In genomic region chr16:87390641-87391323, GRCh38 we compare ENCODE assay signal across 8 cellular contexts. TPM values are rescaled to one million over a fixed set of nuclear protein-coding genes. Genes with fewer than 3 reads are reported as not detected.
DNase-seq lines count a peak whose midpoint lies in the region; ATAC-seq and TF ChIP-seq lines count a peak whose summit lies in the region.

No MANE protein-coding gene starts in this region.

- H3K27ac Mint-ChIP-seq in Calu3 (ENCODE audit: unreplicated experiment): peak overlapping the region; percentile 87

- H3K4me3 ChIP-seq in RWPE2 (ENCODE audit: severe bottlenecking) (no peak overlapping the region), fibroblast of lung (replicated peaks in 1 of 4; ENCODE audit: control extremely low read depth in 1 of 4, insufficient read depth in 1 of 4, low read depth in 3 of 4, low read length in 4 of 4) (peak overlapping the region in 1 of 4 experiments; percentile 61), psoas muscle (peak overlapping the region; percentile 79)

- H3K79me2 ChIP-seq in fibroblast of lung (ENCODE audit: control insufficient read depth, insufficient read depth, low read length): peaks cover 31% of the 10 kb centered on the region

- H3K4me1 ChIP-seq in RWPE2 (ENCODE audit: insufficient read depth, poor library complexity, severe bottlenecking): peaks cover 26% of the 10 kb centered on the region
- H3K4me1 ChIP-seq in fibroblast of lung (ENCODE audit: control insufficient read depth, extremely low read depth, insufficient read depth, low read length): peaks cover 10% of the 10 kb centered on the region
- H3K4me1 ChIP-seq in psoas muscle: peaks cover 53% of the 10 kb centered on the region

- BruUV-seq in Calu3 (replicated peaks; lab: Mats Ljungman, UMichigan): no TSS peak

- H3K9me3 ChIP-seq in RWPE2 (ENCODE audit: severe bottlenecking): no peaks in the 10 kb centered on the region
- H3K9me3 ChIP-seq in fibroblast of lung (ENCODE audit: control insufficient read depth, insufficient read depth, low read depth, low read length): no peaks in the 10 kb centered on the region
- H3K9me3 ChIP-seq in psoas muscle: no peaks in the 10 kb centered on the region

- TF ChIP-seq CTCF in Calu3 (IDR thresholded peaks at IDR 0.05; ENCODE audit: unreplicated experiment) (no peak), RWPE2 (IDR thresholded peaks at IDR 0.05; ENCODE audit: poor library complexity, severe bottlenecking) (no peak), fibroblast of lung (conservative IDR thresholded peaks at IDR 0.05 in 1 of 2, IDR thresholded peaks at IDR 0.05 in 1 of 2; ENCODE audit: low read depth in 1 of 2, low read length in 2 of 2) (no peak), psoas muscle (IDR thresholded peaks at IDR 0.05) (no peak)

- 94 to 96% (median 95%) methylated on average over 24 of the region's 24 CpGs for WGBS in psoas muscle, 3 donors

- CTCF ChIA-PET in Calu3 (lab: Charles Lee): no interaction called here

- H3K27ac ChIP-seq in RWPE2 (ENCODE audit: poor library complexity, severe bottlenecking) (peak overlapping the region; percentile 73), fibroblast of lung (ENCODE audit: insufficient read depth, low read length) (peak overlapping the region; percentile 94), psoas muscle (peak overlapping the region; percentile 99)

- H2AFZ ChIP-seq in fibroblast of lung (ENCODE audit: low read length): no peak overlapping the region

- peak overlapping the region; percentile 87 for H3K4me3 Mint-ChIP-seq in Calu3 (ENCODE audit: low read depth, unreplicated experiment)

- H3K27me3 ChIP-seq in RWPE2 (ENCODE audit: insufficient read depth, poor library complexity, severe bottlenecking) (no peaks in the 10 kb centered on the region), fibroblast of lung (ENCODE audit: control insufficient read depth, insufficient read depth, low read length) (no peaks in the 10 kb centered on the region), psoas muscle (ENCODE audit: insufficient read depth in 3 of 3, low read length in 2 of 3) (no peaks in the 10 kb centered on the region)

- H3K27me3 Mint-ChIP-seq in Calu3 (ENCODE audit: unreplicated experiment): no peaks in the 10 kb centered on the region

- H3K9me3 Mint-ChIP-seq in Calu3 (ENCODE audit: low read depth, unreplicated experiment): no peaks in the 10 kb centered on the region

- DNase-seq in Calu3: no peak
- DNase-seq in RWPE2 (ENCODE audit: low spot score): no peak
- DNase-seq in fibroblast of lung (ENCODE audit: low read depth in 2 of 2): no peak
- no peak for DNase-seq in psoas muscle
- DNase-seq in NCI-H2227 treated with DMSO at 0.1 percent for 48 hours (lab: John Stamatoyannopoulos, UW): no peak
- DNase-seq in NCI-H1048 (lab: John Stamatoyannopoulos, UW): no peak

- peaks cover 15% of the 10 kb centered on the region for H3K36me3 ChIP-seq in RWPE2 (ENCODE audit: low read depth)
- H3K36me3 ChIP-seq in fibroblast of lung (ENCODE audit: control insufficient read depth, insufficient read depth, low read length): no peaks in the 10 kb centered on the region
- H3K36me3 ChIP-seq in psoas muscle (ENCODE audit: insufficient read depth in 1 of 2, low read depth in 1 of 2): peaks cover 0 to 8% of the 10 kb centered on the region in 2 donors

- H3K4me2 ChIP-seq in fibroblast of lung (ENCODE audit: extremely low read depth, insufficient read depth, low read length): peak overlapping the region; percentile 84

- no peak overlapping the region for H3K9ac ChIP-seq in fibroblast of lung (ENCODE audit: insufficient read depth, low read length)

- H3K4me1 Mint-ChIP-seq in Calu3 (ENCODE audit: low read depth, unreplicated experiment): peaks cover 53% of the 10 kb centered on the region

- H3K36me3 Mint-ChIP-seq in Calu3 (ENCODE audit: insufficient read depth, unreplicated experiment): peaks cover 78% of the 10 kb centered on the region

- intact Hi-C loops in Calu3 (cut with micrococcal nuclease; ENCODE audit: unreplicated experiment): loop anchor here (5.0 kb wide), 1 partner anchor 73 kb away; the partner anchor contains the start of gene C16orf95
- intact Hi-C loops in psoas muscle (cut with DNase I): loop anchor here in 1 of 2 donors (5.0 kb wide), 1 partner anchor 73 kb away; the partner anchor contains the start of gene C16orf95

- peaks cover 3% of the 10 kb centered on the region for H4K20me1 ChIP-seq in fibroblast of lung (ENCODE audit: control insufficient read depth, extremely low read depth, insufficient read depth, low read length)

- ATAC-seq in RWPE2 (ENCODE audit: low read depth) (no peak), psoas muscle (no peak), GM21526 (IDR thresholded peaks at IDR 0.05; ENCODE audit: low FRiP score, unreplicated experiment) (no peak), GM18873 (IDR thresholded peaks at IDR 0.05; ENCODE audit: low FRiP score, unreplicated experiment) (no peak)

RNA-seq across cellular contexts. Expression of gene MAP1LC3B, which starts 1.4 kb away (rescaled TPM):
- total RNA-seq in Calu3 (2022) (70.3 and 71.5 TPM in 2 replicates), fibroblast of lung (28.0 and 41.1 TPM in 2 replicates), psoas muscle (100 to 1,000 TPM; 117 to 189 (median 142) TPM)
- polyA plus RNA-seq in fibroblast of lung (50.6 and 67.6 TPM in 2 replicates), psoas muscle (100 to 1,000 TPM; 114 to 189 (median 158) TPM)
- 83.9 and 96.1 TPM in 2 replicates for polyA plus RNA-seq in fibroblast of lung (2012)
- 15.3 and 30.1 TPM in 2 replicates for polyA minus RNA-seq in fibroblast of lung (ENCODE audit: low replicate concordance)

RNA-seq across cellular contexts. Expression of gene FBXO31, which starts 7.2 kb away (rescaled TPM):
- total RNA-seq in Calu3 (2022) (40.4 and 43.7 TPM in 2 replicates), fibroblast of lung (38.5 and 40.3 TPM in 2 replicates), psoas muscle (100 to 1,000 TPM in 1 of 4 donors, 10 to 100 TPM in 3; 88.1 to 103 (median 98.5) TPM)
- polyA plus RNA-seq in fibroblast of lung (13.5 and 17.6 TPM in 2 replicates), psoas muscle (10 to 100 TPM; 26.3 to 95.3 (median 48.0) TPM)
- polyA plus RNA-seq in fibroblast of lung (2012): 21.9 and 26.4 TPM in 2 replicates
- polyA minus RNA-seq in fibroblast of lung (ENCODE audit: low replicate concordance): 43.6 and 55.9 TPM in 2 replicates
